In the genomic region with DNA sequence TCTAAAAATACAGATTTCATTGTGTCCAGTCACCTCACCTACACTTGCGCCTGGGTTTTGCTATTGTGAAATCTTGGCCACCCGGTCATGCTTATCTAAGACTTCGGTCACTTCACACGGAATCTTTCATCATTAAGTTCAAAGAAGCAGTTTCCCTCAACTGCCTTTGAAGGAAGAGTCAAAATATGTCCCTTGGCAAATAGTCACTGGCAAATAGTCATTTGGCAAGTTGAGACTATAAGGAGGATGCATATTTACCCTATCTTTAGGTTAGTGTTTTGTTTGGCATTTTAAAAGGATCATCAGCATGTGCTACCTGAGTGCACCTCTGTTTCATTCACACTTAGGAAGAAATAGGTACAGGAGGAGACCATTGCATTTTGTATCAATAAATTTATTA, we compare ENCODE assay signal across 1 cellular context.
TF ChIP-seq lines count a peak whose summit lies in the region.

No MANE protein-coding gene starts in this region.

TF ChIP-seq in HepG2, 621 proteins besides CTCF, POLR2A, EP300 and RAD21 (continued from another document and continues in another):
- TF ChIP-seq, protein P1, sequence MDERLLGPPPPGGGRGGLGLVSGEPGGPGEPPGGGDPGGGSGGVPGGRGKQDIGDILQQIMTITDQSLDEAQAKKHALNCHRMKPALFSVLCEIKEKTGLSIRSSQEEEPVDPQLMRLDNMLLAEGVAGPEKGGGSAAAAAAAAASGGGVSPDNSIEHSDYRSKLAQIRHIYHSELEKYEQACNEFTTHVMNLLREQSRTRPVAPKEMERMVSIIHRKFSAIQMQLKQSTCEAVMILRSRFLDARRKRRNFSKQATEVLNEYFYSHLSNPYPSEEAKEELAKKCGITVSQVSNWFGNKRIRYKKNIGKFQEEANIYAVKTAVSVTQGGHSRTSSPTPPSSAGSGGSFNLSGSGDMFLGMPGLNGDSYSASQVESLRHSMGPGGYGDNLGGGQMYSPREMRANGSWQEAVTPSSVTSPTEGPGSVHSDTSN (CRISPR knock-in tag; IDR thresholded peaks at IDR 0.05), result peak; percentile 39; the same call in 1 of the 2 replicates
- TF ChIP-seq ZNF484 (CRISPR knock-in tag; IDR thresholded peaks at IDR 0.05; ENCODE audit: borderline replicate concordance, low read depth) (no peak), CBX5 (CRISPR knock-in tag; IDR thresholded peaks at IDR 0.05; ENCODE audit: borderline replicate concordance) (peak; percentile 94; the same call in 1 of the 2 replicates), MAFK (conservative IDR thresholded peaks at IDR 0.05 in 1 of 2, IDR thresholded peaks at IDR 0.05 in 1 of 2; ENCODE audit: low read length in 2 of 2) (no peak), ZNF354B (CRISPR knock-in tag; IDR thresholded peaks at IDR 0.05) (no peak), PHF21A (CRISPR knock-in tag; IDR thresholded peaks at IDR 0.05) (peak; percentile 79; the same call in 1 of the 2 replicates), GATAD1 (CRISPR knock-in tag; IDR thresholded peaks at IDR 0.05) (peak; percentile 70), ZNF264 (CRISPR knock-in tag; IDR thresholded peaks at IDR 0.05) (no peak), ZNF552 (CRISPR knock-in tag; IDR thresholded peaks at IDR 0.05; ENCODE audit: borderline replicate concordance) (no peak), RBM22 (optimal IDR thresholded peaks at IDR 0.05; ENCODE audit: low read length) (no peak), ATF1 (CRISPR knock-in tag; IDR thresholded peaks at IDR 0.05) (peak; percentile 64; the same call in 1 of the 2 replicates)
- TF ChIP-seq, protein P2, sequence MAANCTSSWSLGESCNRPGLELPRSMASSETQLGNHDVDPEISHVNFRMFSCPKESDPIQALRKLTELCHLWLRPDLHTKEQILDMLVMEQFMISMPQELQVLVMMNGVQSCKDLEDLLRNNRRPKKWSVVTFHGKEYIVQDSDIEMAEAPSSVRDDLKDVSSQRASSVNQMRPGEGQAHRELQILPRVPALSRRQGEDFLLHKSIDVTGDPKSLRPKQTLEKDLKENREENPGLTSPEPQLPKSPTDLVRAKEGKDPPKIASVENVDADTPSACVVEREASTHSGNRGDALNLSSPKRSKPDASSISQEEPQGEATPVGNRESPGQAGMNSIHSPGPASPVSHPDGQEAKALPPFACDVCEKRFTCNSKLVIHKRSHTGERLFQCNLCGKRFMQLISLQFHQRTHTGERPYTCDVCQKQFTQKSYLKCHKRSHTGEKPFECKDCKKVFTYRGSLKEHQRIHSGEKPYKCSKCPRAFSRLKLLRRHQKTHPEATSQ (CRISPR knock-in tag; IDR thresholded peaks at IDR 0.05; ENCODE audit: borderline replicate concordance), result peak; percentile 96; the same call in 1 of the 2 replicates
- TF ChIP-seq, protein P3, sequence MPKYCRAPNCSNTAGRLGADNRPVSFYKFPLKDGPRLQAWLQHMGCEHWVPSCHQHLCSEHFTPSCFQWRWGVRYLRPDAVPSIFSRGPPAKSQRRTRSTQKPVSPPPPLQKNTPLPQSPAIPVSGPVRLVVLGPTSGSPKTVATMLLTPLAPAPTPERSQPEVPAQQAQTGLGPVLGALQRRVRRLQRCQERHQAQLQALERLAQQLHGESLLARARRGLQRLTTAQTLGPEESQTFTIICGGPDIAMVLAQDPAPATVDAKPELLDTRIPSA (CRISPR knock-in tag; IDR thresholded peaks at IDR 0.05; ENCODE audit: borderline replicate concordance), result no peak
- TF ChIP-seq, protein P4, sequence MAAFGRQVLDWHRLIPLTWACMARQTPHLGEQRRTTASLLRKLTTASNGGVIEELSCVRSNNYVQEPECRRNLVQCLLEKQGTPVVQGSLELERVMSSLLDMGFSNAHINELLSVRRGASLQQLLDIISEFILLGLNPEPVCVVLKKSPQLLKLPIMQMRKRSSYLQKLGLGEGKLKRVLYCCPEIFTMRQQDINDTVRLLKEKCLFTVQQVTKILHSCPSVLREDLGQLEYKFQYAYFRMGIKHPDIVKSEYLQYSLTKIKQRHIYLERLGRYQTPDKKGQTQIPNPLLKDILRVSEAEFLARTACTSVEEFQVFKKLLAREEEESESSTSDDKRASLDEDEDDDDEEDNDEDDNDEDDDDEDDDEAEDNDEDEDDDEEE (CRISPR knock-in tag; IDR thresholded peaks at IDR 0.05), result no peak
- TF ChIP-seq, protein P5, sequence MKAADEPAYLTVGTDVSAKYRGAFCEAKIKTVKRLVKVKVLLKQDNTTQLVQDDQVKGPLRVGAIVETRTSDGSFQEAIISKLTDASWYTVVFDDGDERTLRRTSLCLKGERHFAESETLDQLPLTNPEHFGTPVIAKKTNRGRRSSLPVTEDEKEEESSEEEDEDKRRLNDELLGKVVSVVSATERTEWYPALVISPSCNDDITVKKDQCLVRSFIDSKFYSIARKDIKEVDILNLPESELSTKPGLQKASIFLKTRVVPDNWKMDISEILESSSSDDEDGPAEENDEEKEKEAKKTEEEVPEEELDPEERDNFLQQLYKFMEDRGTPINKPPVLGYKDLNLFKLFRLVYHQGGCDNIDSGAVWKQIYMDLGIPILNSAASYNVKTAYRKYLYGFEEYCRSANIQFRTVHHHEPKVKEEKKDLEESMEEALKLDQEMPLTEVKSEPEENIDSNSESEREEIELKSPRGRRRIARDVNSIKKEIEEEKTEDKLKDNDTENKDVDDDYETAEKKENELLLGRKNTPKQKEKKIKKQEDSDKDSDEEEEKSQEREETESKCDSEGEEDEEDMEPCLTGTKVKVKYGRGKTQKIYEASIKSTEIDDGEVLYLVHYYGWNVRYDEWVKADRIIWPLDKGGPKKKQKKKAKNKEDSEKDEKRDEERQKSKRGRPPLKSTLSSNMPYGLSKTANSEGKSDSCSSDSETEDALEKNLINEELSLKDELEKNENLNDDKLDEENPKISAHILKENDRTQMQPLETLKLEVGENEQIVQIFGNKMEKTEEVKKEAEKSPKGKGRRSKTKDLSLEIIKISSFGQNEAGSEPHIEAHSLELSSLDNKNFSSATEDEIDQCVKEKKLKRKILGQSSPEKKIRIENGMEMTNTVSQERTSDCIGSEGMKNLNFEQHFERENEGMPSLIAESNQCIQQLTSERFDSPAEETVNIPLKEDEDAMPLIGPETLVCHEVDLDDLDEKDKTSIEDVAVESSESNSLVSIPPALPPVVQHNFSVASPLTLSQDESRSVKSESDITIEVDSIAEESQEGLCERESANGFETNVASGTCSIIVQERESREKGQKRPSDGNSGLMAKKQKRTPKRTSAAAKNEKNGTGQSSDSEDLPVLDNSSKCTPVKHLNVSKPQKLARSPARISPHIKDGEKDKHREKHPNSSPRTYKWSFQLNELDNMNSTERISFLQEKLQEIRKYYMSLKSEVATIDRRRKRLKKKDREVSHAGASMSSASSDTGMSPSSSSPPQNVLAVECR (CRISPR knock-in tag; IDR thresholded peaks at IDR 0.05; ENCODE audit: borderline replicate concordance), result peak; percentile 71; the same call in 1 of the 2 replicates
- TF ChIP-seq, protein P6, sequence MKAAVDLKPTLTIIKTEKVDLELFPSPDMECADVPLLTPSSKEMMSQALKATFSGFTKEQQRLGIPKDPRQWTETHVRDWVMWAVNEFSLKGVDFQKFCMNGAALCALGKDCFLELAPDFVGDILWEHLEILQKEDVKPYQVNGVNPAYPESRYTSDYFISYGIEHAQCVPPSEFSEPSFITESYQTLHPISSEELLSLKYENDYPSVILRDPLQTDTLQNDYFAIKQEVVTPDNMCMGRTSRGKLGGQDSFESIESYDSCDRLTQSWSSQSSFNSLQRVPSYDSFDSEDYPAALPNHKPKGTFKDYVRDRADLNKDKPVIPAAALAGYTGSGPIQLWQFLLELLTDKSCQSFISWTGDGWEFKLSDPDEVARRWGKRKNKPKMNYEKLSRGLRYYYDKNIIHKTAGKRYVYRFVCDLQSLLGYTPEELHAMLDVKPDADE (CRISPR knock-in tag; IDR thresholded peaks at IDR 0.05), result no peak
- TF ChIP-seq, protein P7, sequence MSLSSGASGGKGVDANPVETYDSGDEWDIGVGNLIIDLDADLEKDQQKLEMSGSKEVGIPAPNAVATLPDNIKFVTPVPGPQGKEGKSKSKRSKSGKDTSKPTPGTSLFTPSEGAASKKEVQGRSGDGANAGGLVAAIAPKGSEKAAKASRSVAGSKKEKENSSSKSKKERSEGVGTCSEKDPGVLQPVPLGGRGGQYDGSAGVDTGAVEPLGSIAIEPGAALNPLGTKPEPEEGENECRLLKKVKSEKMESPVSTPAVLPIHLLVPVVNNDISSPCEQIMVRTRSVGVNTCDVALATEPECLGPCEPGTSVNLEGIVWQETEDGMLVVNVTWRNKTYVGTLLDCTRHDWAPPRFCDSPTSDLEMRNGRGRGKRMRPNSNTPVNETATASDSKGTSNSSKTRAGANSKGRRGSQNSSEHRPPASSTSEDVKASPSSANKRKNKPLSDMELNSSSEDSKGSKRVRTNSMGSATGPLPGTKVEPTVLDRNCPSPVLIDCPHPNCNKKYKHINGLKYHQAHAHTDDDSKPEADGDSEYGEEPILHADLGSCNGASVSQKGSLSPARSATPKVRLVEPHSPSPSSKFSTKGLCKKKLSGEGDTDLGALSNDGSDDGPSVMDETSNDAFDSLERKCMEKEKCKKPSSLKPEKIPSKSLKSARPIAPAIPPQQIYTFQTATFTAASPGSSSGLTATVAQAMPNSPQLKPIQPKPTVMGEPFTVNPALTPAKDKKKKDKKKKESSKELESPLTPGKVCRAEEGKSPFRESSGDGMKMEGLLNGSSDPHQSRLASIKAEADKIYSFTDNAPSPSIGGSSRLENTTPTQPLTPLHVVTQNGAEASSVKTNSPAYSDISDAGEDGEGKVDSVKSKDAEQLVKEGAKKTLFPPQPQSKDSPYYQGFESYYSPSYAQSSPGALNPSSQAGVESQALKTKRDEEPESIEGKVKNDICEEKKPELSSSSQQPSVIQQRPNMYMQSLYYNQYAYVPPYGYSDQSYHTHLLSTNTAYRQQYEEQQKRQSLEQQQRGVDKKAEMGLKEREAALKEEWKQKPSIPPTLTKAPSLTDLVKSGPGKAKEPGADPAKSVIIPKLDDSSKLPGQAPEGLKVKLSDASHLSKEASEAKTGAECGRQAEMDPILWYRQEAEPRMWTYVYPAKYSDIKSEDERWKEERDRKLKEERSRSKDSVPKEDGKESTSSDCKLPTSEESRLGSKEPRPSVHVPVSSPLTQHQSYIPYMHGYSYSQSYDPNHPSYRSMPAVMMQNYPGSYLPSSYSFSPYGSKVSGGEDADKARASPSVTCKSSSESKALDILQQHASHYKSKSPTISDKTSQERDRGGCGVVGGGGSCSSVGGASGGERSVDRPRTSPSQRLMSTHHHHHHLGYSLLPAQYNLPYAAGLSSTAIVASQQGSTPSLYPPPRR (CRISPR knock-in tag; IDR thresholded peaks at IDR 0.05; ENCODE audit: borderline replicate concordance), result peak; percentile 95
- TF ChIP-seq, protein P8, sequence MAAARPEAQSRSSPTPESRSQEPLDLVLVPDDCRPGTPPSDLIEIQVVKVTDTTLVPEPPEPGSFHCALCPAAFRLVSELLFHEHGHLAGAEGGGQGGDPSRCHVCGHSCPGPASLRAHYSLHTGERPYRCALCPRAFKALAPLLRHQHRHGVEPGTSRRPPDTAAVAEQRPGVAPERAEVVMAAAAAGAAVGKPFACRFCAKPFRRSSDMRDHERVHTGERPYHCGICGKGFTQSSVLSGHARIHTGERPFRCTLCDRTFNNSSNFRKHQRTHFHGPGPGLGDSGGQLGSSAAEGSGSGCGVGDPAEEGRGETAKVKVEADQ (CRISPR knock-in tag; IDR thresholded peaks at IDR 0.05; ENCODE audit: borderline replicate concordance), result no peak
- TF ChIP-seq, protein P9, sequence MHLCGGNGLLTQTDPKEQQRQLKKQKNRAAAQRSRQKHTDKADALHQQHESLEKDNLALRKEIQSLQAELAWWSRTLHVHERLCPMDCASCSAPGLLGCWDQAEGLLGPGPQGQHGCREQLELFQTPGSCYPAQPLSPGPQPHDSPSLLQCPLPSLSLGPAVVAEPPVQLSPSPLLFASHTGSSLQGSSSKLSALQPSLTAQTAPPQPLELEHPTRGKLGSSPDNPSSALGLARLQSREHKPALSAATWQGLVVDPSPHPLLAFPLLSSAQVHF (CRISPR knock-in tag; IDR thresholded peaks at IDR 0.05), result no peak
- TF ChIP-seq, protein P10, sequence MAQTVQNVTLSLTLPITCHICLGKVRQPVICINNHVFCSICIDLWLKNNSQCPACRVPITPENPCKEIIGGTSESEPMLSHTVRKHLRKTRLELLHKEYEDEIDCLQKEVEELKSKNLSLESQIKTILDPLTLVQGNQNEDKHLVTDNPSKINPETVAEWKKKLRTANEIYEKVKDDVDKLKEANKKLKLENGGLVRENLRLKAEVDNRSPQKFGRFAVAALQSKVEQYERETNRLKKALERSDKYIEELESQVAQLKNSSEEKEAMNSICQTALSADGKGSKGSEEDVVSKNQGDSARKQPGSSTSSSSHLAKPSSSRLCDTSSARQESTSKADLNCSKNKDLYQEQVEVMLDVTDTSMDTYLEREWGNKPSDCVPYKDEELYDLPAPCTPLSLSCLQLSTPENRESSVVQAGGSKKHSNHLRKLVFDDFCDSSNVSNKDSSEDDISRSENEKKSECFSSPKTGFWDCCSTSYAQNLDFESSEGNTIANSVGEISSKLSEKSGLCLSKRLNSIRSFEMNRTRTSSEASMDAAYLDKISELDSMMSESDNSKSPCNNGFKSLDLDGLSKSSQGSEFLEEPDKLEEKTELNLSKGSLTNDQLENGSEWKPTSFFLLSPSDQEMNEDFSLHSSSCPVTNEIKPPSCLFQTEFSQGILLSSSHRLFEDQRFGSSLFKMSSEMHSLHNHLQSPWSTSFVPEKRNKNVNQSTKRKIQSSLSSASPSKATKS (CRISPR knock-in tag; IDR thresholded peaks at IDR 0.05), result no peak
- TF ChIP-seq, protein P11, sequence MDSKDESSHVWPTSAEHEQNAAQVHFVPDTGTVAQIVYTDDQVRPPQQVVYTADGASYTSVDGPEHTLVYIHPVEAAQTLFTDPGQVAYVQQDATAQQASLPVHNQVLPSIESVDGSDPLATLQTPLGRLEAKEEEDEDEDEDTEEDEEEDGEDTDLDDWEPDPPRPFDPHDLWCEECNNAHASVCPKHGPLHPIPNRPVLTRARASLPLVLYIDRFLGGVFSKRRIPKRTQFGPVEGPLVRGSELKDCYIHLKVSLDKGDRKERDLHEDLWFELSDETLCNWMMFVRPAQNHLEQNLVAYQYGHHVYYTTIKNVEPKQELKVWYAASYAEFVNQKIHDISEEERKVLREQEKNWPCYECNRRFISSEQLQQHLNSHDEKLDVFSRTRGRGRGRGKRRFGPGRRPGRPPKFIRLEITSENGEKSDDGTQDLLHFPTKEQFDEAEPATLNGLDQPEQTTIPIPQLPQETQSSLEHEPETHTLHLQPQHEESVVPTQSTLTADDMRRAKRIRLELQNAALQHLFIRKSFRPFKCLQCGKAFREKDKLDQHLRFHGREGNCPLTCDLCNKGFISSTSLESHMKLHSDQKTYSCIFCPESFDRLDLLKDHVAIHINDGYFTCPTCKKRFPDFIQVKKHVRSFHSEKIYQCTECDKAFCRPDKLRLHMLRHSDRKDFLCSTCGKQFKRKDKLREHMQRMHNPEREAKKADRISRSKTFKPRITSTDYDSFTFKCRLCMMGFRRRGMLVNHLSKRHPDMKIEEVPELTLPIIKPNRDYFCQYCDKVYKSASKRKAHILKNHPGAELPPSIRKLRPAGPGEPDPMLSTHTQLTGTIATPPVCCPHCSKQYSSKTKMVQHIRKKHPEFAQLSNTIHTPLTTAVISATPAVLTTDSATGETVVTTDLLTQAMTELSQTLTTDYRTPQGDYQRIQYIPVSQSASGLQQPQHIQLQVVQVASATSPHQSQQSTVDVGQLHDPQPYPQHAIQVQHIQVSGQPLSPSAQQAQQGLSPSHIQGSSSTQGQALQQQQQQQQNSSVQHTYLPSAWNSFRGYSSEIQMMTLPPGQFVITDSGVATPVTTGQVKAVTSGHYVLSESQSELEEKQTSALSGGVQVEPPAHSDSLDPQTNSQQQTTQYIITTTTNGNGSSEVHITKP (CRISPR knock-in tag; IDR thresholded peaks at IDR 0.05; ENCODE audit: low read depth), result peak; percentile 61; the same call in 1 of the 2 replicates
